Comparison of ENCODE assay signal across 14 cellular contexts in genomic region chr3:161540594-161540993, GRCh38.
A peak's percentile ranks its signal among the peaks of the same experiment; 100 is the strongest.
DNase-seq lines count a peak whose midpoint lies in the region; ATAC-seq and TF ChIP-seq lines count a peak whose summit lies in the region.
"Had no signal": no experiment of that assay in that cellular context is flagged by ENCODE, and none has a peak within 500 bp of the region (broad histone marks: within the 10 kb centered on the region; RNA-seq: fewer than 3 reads in every experiment).

No MANE protein-coding gene starts in this region.

- H3K79me2 ChIP-seq in SU-DHL-6 (ENCODE audit: insufficient read depth, low read length) = no peaks in the 10 kb centered on the region

- H3K4me2 ChIP-seq in SU-DHL-6 (ENCODE audit: low read depth, low read length, poor library complexity, severe bottlenecking) = peak overlapping the region; percentile 15

- H3K27ac ChIP-seq in SU-DHL-6 (ENCODE audit: low read depth, low read length) = no peak overlapping the region
- H3K27ac ChIP-seq: neutrophil, testis had no signal

- H3K9ac ChIP-seq in SU-DHL-6 (ENCODE audit: low read length) = no peak overlapping the region

- no peaks in the 10 kb centered on the region for H3F3A ChIP-seq in SU-DHL-6 (ENCODE audit: insufficient read depth)

- TF ChIP-seq CTCF in SU-DHL-6 (IDR thresholded peaks at IDR 0.05; ENCODE audit: insufficient read depth, low read length, poor library complexity, severe bottlenecking) = no peak

- no peaks in the 10 kb centered on the region for H3K27me3 ChIP-seq in SU-DHL-6 (ENCODE audit: low read length)
- H3K27me3 ChIP-seq: neutrophil, testis had no signal

- no peaks in the 10 kb centered on the region for H3K9me2 ChIP-seq in SU-DHL-6 (replicated peaks; ENCODE audit: insufficient read depth, low read length)

- H3K4me3 ChIP-seq in SU-DHL-6 (ENCODE audit: insufficient read depth, low read length, poor library complexity, severe bottlenecking) = no peak overlapping the region
- H3K4me3 ChIP-seq: testis had no signal

- no peaks in the 10 kb centered on the region for H4K20me1 ChIP-seq in SU-DHL-6 (ENCODE audit: low read depth, low read length)

- H3K9me3 ChIP-seq in SU-DHL-6 (ENCODE audit: insufficient read depth, low read length) = no peaks in the 10 kb centered on the region
- H3K9me3 ChIP-seq: neutrophil, testis had no signal

- peak; percentile 86 for ATAC-seq in GM19035 (IDR thresholded peaks at IDR 0.05; ENCODE audit: unreplicated experiment)
- ATAC-seq in GM21576 (IDR thresholded peaks at IDR 0.05; ENCODE audit: unreplicated experiment) = peak; percentile 45
- peak; percentile 82 for ATAC-seq in HG03175 (IDR thresholded peaks at IDR 0.05; ENCODE audit: unreplicated experiment)

- DNase-seq in middle frontal gyrus (ENCODE audit: extremely low spot score, low spot score) = no peak
- DNase-seq in epidermal melanocyte (ENCODE audit: insufficient read length, low spot score) = no peak
- no peak for DNase-seq in anterior cingulate cortex (lab: John Stamatoyannopoulos, UW)
- DNase-seq: activated CD4-positive, alpha-beta memory T cell treated with anti-CD3 and anti-CD28 coated beads, Interleukin-2, amount 10 ng/mL, durations not matched to agents 7 days and 5 days; activated effector memory CD4-positive, alpha-beta T cell treated with Interleukin-2 at 50 U/mL for 16 hours; CD4-positive, alpha-beta T cell; mesendoderm; NCI-H1436 treated with DMSO at 0.1 percent for 48 hours; testis had no signal

- H2AFZ ChIP-seq in SU-DHL-6 (ENCODE audit: low read depth, low read length, severe bottlenecking) = peak overlapping the region; percentile 55

- no peaks in the 10 kb centered on the region for H3K36me3 ChIP-seq in SU-DHL-6 (ENCODE audit: low read length)
- H3K36me3 ChIP-seq: neutrophil had no signal
